In genomic region chr6:152399409-152399808, GRCh38 we compare ENCODE assay signal across 18 cellular contexts.
DNase-seq lines count a peak whose midpoint lies in the region; ATAC-seq and TF ChIP-seq lines count a peak whose summit lies in the region.
"Had no signal": no experiment of that assay in that cellular context is flagged by ENCODE, and none has a peak within 500 bp of the region (broad histone marks: within the 10 kb centered on the region; RNA-seq: fewer than 3 reads in every experiment).

No MANE protein-coding gene starts in this region.

- H3K27me3 ChIP-seq in psoas muscle (ENCODE audit: insufficient read depth in 3 of 3, low read length in 2 of 3) (no peaks in the 10 kb centered on the region), upper lobe of right lung (no peaks in the 10 kb centered on the region)
- H3K27me3 ChIP-seq: BLaER1 had no signal

- 44 to 64% (median 46%) methylated on average over 5 of the region's 5 CpGs for WGBS in psoas muscle, 3 donors

- H3K27me3 Mint-ChIP-seq in stimulated activated naive B cell treated with anti-CD40 and anti-IgM and Interleukin-4, amounts not matched to agents 10 μg/mL and 1 μg/mL and 100 μg/mL, for 72 hours, result peaks cover 6 to 7% of the 10 kb centered on the region in 2 donors

- H3K36me3 Mint-ChIP-seq in stimulated activated naive B cell treated with anti-CD40 and anti-IgM and Interleukin-4, amounts not matched to agents 10 μg/mL and 1 μg/mL and 100 μg/mL, for 72 hours, result no peaks in the 10 kb centered on the region

- H3K4me3 ChIP-seq in psoas muscle (no peak overlapping the region), upper lobe of right lung (no peak overlapping the region)
- H3K4me3 ChIP-seq: BLaER1, skin epidermis had no signal

- H3K4me1 ChIP-seq in psoas muscle (no peaks in the 10 kb centered on the region), upper lobe of right lung (peaks cover 16% of the 10 kb centered on the region)
- H3K4me1 ChIP-seq: BLaER1 had no signal

- H3K4me3 Mint-ChIP-seq in stimulated activated naive B cell treated with anti-CD40 and anti-IgM and Interleukin-4, amounts not matched to agents 10 μg/mL and 1 μg/mL and 100 μg/mL, for 72 hours, result no peak overlapping the region
- H3K4me3 Mint-ChIP-seq: activated naive CD8-positive, alpha-beta T cell treated with anti-CD3 and anti-CD28 coated beads, Interleukin-2, amount 50 U/mL, for 24 hours had no signal

- no peaks in the 10 kb centered on the region for H3K4me1 Mint-ChIP-seq in stimulated activated naive B cell treated with anti-CD40 and anti-IgM and Interleukin-4, amounts not matched to agents 10 μg/mL and 1 μg/mL and 100 μg/mL, for 72 hours
- H3K4me1 Mint-ChIP-seq: activated naive CD8-positive, alpha-beta T cell treated with anti-CD3 and anti-CD28 coated beads, Interleukin-2, amount 50 U/mL, for 24 hours had no signal

- peak; percentile 26 for DNase-seq in LHCN-M2 (ENCODE audit: low read depth)
- peak; percentile 23 for DNase-seq in left cardiac atrium
- no peak for DNase-seq in psoas muscle
- DNase-seq in upper lobe of right lung, result peak; percentile 72
- no peak for DNase-seq in NCI-H510A treated with DMSO at 0.1 percent for 48 hours (lab: John Stamatoyannopoulos, UW)
- DNase-seq in stimulated activated naive B cell treated with anti-CD40 and anti-IgM and Interleukin-4, amounts not matched to agents 10 μg/mL and 1 μg/mL and 100 μg/mL, for 72 hours, result no peak
- DNase-seq: activated CD4-positive, alpha-beta T cell treated with anti-CD3 and anti-CD28 coated beads, Interleukin-2, amount 50 U/mL, for 1 hour; activated CD8-positive, alpha-beta memory T cell treated with anti-CD3 and anti-CD28 coated beads, Interleukin-2, amount 50 U/mL, for 48 hours; activated effector memory CD4-positive, alpha-beta T cell treated with Interleukin-2 at 50 U/mL for 16 hours; activated naive CD8-positive, alpha-beta T cell treated with anti-CD3 and anti-CD28 coated beads, Interleukin-2, amount 50 U/mL, for 24 hours; NCI-H1417 treated with DMSO at 0.1 percent for 48 hours; SIG-M5; stimulated activated CD4-positive, alpha-beta T cell treated with anti-CD3 and anti-CD28 coated beads, Interleukin-4, amount 100 ng/mL, for 1 hour; T-helper 1 cell had no signal

- peak overlapping the region; percentile 6 for H3K27ac ChIP-seq in psoas muscle
- H3K27ac ChIP-seq in upper lobe of right lung, result peak overlapping the region; percentile 56
- H3K27ac ChIP-seq: BLaER1 had no signal

- peaks cover 0 to 1% of the 10 kb centered on the region in 2 donors for H3K9me3 Mint-ChIP-seq in stimulated activated naive B cell treated with anti-CD40 and anti-IgM and Interleukin-4, amounts not matched to agents 10 μg/mL and 1 μg/mL and 100 μg/mL, for 72 hours
- H3K9me3 Mint-ChIP-seq: activated naive CD8-positive, alpha-beta T cell treated with anti-CD3 and anti-CD28 coated beads, Interleukin-2, amount 50 U/mL, for 24 hours had no signal

- no peak overlapping the region for H3K27ac Mint-ChIP-seq in stimulated activated naive B cell treated with anti-CD40 and anti-IgM and Interleukin-4, amounts not matched to agents 10 μg/mL and 1 μg/mL and 100 μg/mL, for 72 hours
- H3K27ac Mint-ChIP-seq: activated naive CD8-positive, alpha-beta T cell treated with anti-CD3 and anti-CD28 coated beads, Interleukin-2, amount 50 U/mL, for 24 hours had no signal

- ATAC-seq in left cardiac atrium, result peak; percentile 72 to 81
- no peak for ATAC-seq in psoas muscle
- ATAC-seq in upper lobe of right lung, result peak; percentile 80
- no peak for ATAC-seq in HG02938 (IDR thresholded peaks at IDR 0.05; ENCODE audit: unreplicated experiment)
- no peak for ATAC-seq in stimulated activated naive B cell treated with anti-CD40 and anti-IgM and Interleukin-4, amounts not matched to agents 10 μg/mL and 1 μg/mL and 100 μg/mL, for 72 hours (replicated peaks)
- ATAC-seq: activated naive CD8-positive, alpha-beta T cell treated with anti-CD3 and anti-CD28 coated beads, Interleukin-2, amount 50 U/mL, for 24 hours; left lobe of liver had no signal

- peaks cover 0 to 4% of the 10 kb centered on the region in 2 donors for H3K36me3 ChIP-seq in psoas muscle (ENCODE audit: insufficient read depth in 1 of 2, low read depth in 1 of 2)
- no peaks in the 10 kb centered on the region for H3K36me3 ChIP-seq in upper lobe of right lung
- H3K36me3 ChIP-seq: BLaER1 had no signal

- H3K9me3 ChIP-seq in psoas muscle (no peaks in the 10 kb centered on the region), upper lobe of right lung (no peaks in the 10 kb centered on the region)
- H3K9me3 ChIP-seq: BLaER1 had no signal

- TF ChIP-seq CTCF in psoas muscle (IDR thresholded peaks at IDR 0.05) (no peak), upper lobe of right lung (IDR thresholded peaks at IDR 0.05) (no peak)

- intact Hi-C loops in left cardiac atrium (cut with DNase I) (no loop called here), psoas muscle (cut with DNase I) (no loop called here), upper lobe of right lung (cut with DNase I) (no loop called here)

Comparison
In these comparisons a context has a peak if more than half of its experiments do, and no peak if none do; other contexts are left out.
1. DNase-seq: peak in LHCN-M2 (single experiment), left cardiac atrium (single experiment) and upper lobe of right lung (single experiment); none in psoas muscle (0 of 2), NCI-H510A treated with DMSO at 0.1 percent for 48 hours (single experiment) and stimulated activated naive B cell treated with anti-CD40 and anti-IgM and Interleukin-4, amounts not matched to agents 10 μg/mL and 1 μg/mL and 100 μg/mL, for 72 hours (single experiment).
2. ATAC-seq: peak in left cardiac atrium (2 of 2) and upper lobe of right lung (single experiment); none in psoas muscle (0 of 4), HG02938 (single experiment) and stimulated activated naive B cell treated with anti-CD40 and anti-IgM and Interleukin-4, amounts not matched to agents 10 μg/mL and 1 μg/mL and 100 μg/mL, for 72 hours (0 of 2).